ENCODE assay signal across 8 cellular contexts in the genomic region with DNA sequence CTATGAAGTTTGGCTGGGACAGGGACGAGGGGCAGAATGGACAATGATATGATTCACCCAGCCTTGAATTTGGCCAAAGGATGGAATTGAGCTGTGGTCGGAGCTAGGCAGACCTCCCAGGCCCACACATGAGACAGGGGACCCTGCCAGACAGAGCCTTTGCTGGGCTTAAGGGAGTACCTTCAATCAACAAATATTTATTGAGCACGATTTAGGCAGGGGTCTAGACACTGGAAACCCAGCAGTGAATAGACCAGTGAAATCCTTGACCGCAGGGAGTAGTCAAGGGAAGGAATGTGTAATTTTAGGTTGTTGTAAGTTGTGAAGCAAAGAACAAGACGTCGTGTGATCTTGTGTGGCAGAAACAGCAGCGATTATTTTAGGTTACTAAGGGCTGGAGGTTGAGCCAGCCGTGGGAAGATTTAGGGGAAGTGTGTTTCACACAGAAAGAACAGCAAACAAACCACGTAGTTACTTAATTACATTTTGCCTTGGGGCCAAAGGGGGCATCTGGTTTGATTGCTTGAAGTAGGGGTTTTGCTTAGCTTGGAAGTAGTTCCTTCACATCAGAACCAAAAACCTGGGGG. TPM values are rescaled to one million over a fixed set of nuclear protein-coding genes. Genes with fewer than 3 reads are reported as not detected.
A peak's percentile ranks its signal among the peaks of the same experiment; 100 is the strongest.
DNase-seq lines count a peak whose midpoint lies in the region; ATAC-seq and TF ChIP-seq lines count a peak whose summit lies in the region.

No MANE protein-coding gene starts in this region.

- CTCF ChIA-PET in RWPE1 (lab: Yijun Ruan, JAX): interaction anchor here (1.4 kb wide), 1 partner anchor 41 kb away, joined by 7 read pairs; no protein-coding TSS in a partner anchor

- 27 to 37% methylated on average over 9 of the region's 9 CpGs for WGBS in body of pancreas, 2 donors
- 74 to 81% methylated on average over 6 to 7 of the region's 9 CpGs for WGBS in mesodermal cell (ENCODE audit: insufficient coverage in 2 of 2), 2 experiments
- 15 to 18% methylated on average over 9 of the region's 9 CpGs for WGBS in upper lobe of left lung, 2 donors

- H3K27me3 ChIP-seq in right atrium auricular region (no peaks in the 10 kb centered on the region), body of pancreas (no peaks in the 10 kb centered on the region), upper lobe of left lung (no peaks in the 10 kb centered on the region)

- TF ChIP-seq POLR2A in body of pancreas (IDR thresholded peaks at IDR 0.05) (no peak), upper lobe of left lung (IDR thresholded peaks at IDR 0.05) (no peak)

- no peaks in the 10 kb centered on the region for H3K9me3 ChIP-seq in right atrium auricular region
- no peaks in the 10 kb centered on the region for H3K9me3 ChIP-seq in body of pancreas
- H3K9me3 ChIP-seq in mesodermal cell (ENCODE audit: control insufficient read depth, low read length): no peaks in the 10 kb centered on the region
- H3K9me3 ChIP-seq in upper lobe of left lung: no peaks in the 10 kb centered on the region

- H3K4me3 ChIP-seq in right atrium auricular region (peak overlapping the region; percentile 99 to 100), body of pancreas (no peak overlapping the region), mesodermal cell (ENCODE audit: extremely low read depth, insufficient read depth, low read length, poor library complexity, severe bottlenecking) (peak overlapping the region; percentile 84), upper lobe of left lung (peak overlapping the region; percentile 72 to 99 (median 98))

- TF ChIP-seq EP300 in upper lobe of left lung (IDR thresholded peaks at IDR 0.05): peak in 2 of 4 donors; percentile 65 to 85

- peaks cover 0 to 22% of the 10 kb centered on the region in 2 donors for H3K4me1 ChIP-seq in right atrium auricular region
- H3K4me1 ChIP-seq in body of pancreas: peaks cover 27% of the 10 kb centered on the region
- H3K4me1 ChIP-seq in mesodermal cell (ENCODE audit: control insufficient read depth, insufficient read depth, low read length, poor library complexity, severe bottlenecking): peaks cover 17% of the 10 kb centered on the region
- H3K4me1 ChIP-seq in upper lobe of left lung: peaks cover 30 to 46% (median 43%) of the 10 kb centered on the region in 4 donors

- H3K27ac ChIP-seq in right atrium auricular region (peak overlapping the region; percentile 96 to 98), RWPE1 (peak overlapping the region; percentile 24; the same call in 1 of the 2 replicates), body of pancreas (peak overlapping the region; percentile 47 to 86 (median 66)), mesodermal cell (ENCODE audit: low read depth, low read length, severe bottlenecking) (peak overlapping the region; percentile 87), upper lobe of left lung (peak overlapping the region; percentile 90 to 98 (median 95))

- ATAC-seq in Right ventricle myocardium superior (ENCODE audit: poor library complexity) (no peak), body of pancreas (no peak), upper lobe of left lung (ENCODE audit: low FRiP score in 2 of 2) (peak; percentile 20 to 42)

- no peak for TF ChIP-seq CTCF in right atrium auricular region (IDR thresholded peaks at IDR 0.05)
- TF ChIP-seq CTCF in RWPE1 (conservative IDR thresholded peaks at IDR 0.05; ENCODE audit: low read depth): no peak
- TF ChIP-seq CTCF in body of pancreas (IDR thresholded peaks at IDR 0.05): no peak
- TF ChIP-seq CTCF in upper lobe of left lung (IDR thresholded peaks at IDR 0.05): no peak

- no peaks in the 10 kb centered on the region for H3K36me3 ChIP-seq in right atrium auricular region
- H3K36me3 ChIP-seq in body of pancreas (replicated peaks in 1 of 2; ENCODE audit: insufficient read depth in 1 of 2, low read depth in 2 of 2): no peaks in the 10 kb centered on the region
- H3K36me3 ChIP-seq in mesodermal cell (ENCODE audit: control insufficient read depth, insufficient read depth, low read length): no peaks in the 10 kb centered on the region
- no peaks in the 10 kb centered on the region for H3K36me3 ChIP-seq in upper lobe of left lung

- POLR2A ChIA-PET in RWPE1 (lab: Yijun Ruan, JAX; ENCODE audit: low non-redundant PET): no interaction called here

- intact Hi-C loops in Right ventricle myocardium superior (cut with DNase I) (no loop called here), body of pancreas (cut with DNase I) (no loop called here)

- DNase-seq in right atrium auricular region (ENCODE audit: low spot score): peak; percentile 65
- no peak for DNase-seq in Right ventricle myocardium superior
- DNase-seq in RWPE1 (ENCODE audit: low spot score): no peak
- DNase-seq in body of pancreas: peak in 3 of 4 donors; percentile 29 to 43 (median 32)
- peak in 1 of 2 donors; percentile 51 for DNase-seq in upper lobe of left lung
- DNase-seq in NCI-H774 (lab: John Stamatoyannopoulos, UW): no peak
- DNase-seq in NCI-H2196 treated with DMSO at 0.1 percent for 48 hours (lab: John Stamatoyannopoulos, UW; ENCODE audit: unreplicated experiment): no peak

RNA-seq across cellular contexts. Expression of a gene that starts 16.9 kb away (rescaled TPM):
- 1 to 10 TPM in 1 of 2 donors, not detected in 1; 4.8 TPM for total RNA-seq in right atrium auricular region
- not detected for total RNA-seq in Right ventricle myocardium superior
- total RNA-seq in body of pancreas: 10 to 100 TPM; 25.7 to 30.6 TPM
- 3.7 TPM for polyA plus RNA-seq in mesodermal cell (2013, experiment 1 of 2)
- polyA plus RNA-seq in mesodermal cell (2013, experiment 2 of 2): 4.4 TPM
- 10 to 100 TPM; 35.1 to 63.1 (median 45.7) TPM for total RNA-seq in upper lobe of left lung

RNA-seq across cellular contexts. Expression of a gene that starts 21.4 kb away (rescaled TPM):
- 10 to 100 TPM; 91.3 to 96.2 TPM for total RNA-seq in right atrium auricular region
- 62.3 TPM for total RNA-seq in Right ventricle myocardium superior
- total RNA-seq in body of pancreas: 10 to 100 TPM; 47.5 to 56.4 TPM
- polyA plus RNA-seq in mesodermal cell (2013, experiment 1 of 2): 139 TPM
- 118 TPM for polyA plus RNA-seq in mesodermal cell (2013, experiment 2 of 2)
- total RNA-seq in upper lobe of left lung: 100 to 1,000 TPM; 117 to 333 (median 197) TPM

RNA-seq across cellular contexts. Expression of a gene that starts 35.2 kb away (rescaled TPM):
- total RNA-seq in right atrium auricular region (1 to 10 TPM; 4.4 to 4.6 TPM), Right ventricle myocardium superior (6.9 TPM), body of pancreas (1 to 10 TPM; 2.6 to 4.9 TPM), upper lobe of left lung (10 to 100 TPM in 5 of 6 donors, 1 to 10 TPM in 1; 2.1 to 21.3 (median 15.9) TPM)
- polyA plus RNA-seq in mesodermal cell (2013, experiment 1 of 2): 9.1 TPM
- polyA plus RNA-seq in mesodermal cell (2013, experiment 2 of 2): 6.8 TPM

RNA-seq across cellular contexts. Expression of a gene that starts 38.2 kb away (rescaled TPM):
- 10 to 100 TPM in 1 of 2 donors, 1 to 10 TPM in 1; 9.6 to 10.3 TPM for total RNA-seq in right atrium auricular region
- total RNA-seq in Right ventricle myocardium superior: 10.4 TPM
- total RNA-seq in body of pancreas: 10 to 100 TPM; 24.1 to 28.8 TPM
- polyA plus RNA-seq in mesodermal cell (2013, experiment 1 of 2): 15.6 TPM
- 16.4 TPM for polyA plus RNA-seq in mesodermal cell (2013, experiment 2 of 2)
- 10 to 100 TPM; 13.1 to 74.4 (median 24.5) TPM for total RNA-seq in upper lobe of left lung

RNA-seq across cellular contexts. Expression of a gene that starts 50.2 kb away (rescaled TPM):
- total RNA-seq in right atrium auricular region (10 to 100 TPM; 59.2 to 75.1 TPM), Right ventricle myocardium superior (91.7 TPM), body of pancreas (100 to 1,000 TPM in 1 of 2 donors, 10 to 100 TPM in 1; 90.3 to 150 TPM), upper lobe of left lung (100 to 1,000 TPM; 121 to 193 (median 169) TPM)
- polyA plus RNA-seq in mesodermal cell (2013, experiment 1 of 2): 241 TPM
- 216 TPM for polyA plus RNA-seq in mesodermal cell (2013, experiment 2 of 2)

Comparison
In these comparisons a context has a peak if more than half of its experiments do, and no peak if none do; other contexts are left out.
1. DNase-seq: peak in right atrium auricular region (single experiment) and body of pancreas (3 of 4); none in Right ventricle myocardium superior (single experiment), RWPE1 (single experiment), NCI-H774 (single experiment) and NCI-H2196 treated with DMSO at 0.1 percent for 48 hours (single experiment).
2. H3K27ac ChIP-seq: peak in every context shown above with its lines; median percentile 97 in right atrium auricular region; 95 in upper lobe of left lung; 87 in mesodermal cell; 66 in body of pancreas; 24 in RWPE1.
3. H3K4me3 ChIP-seq: peak in right atrium auricular region (2 of 2), mesodermal cell (single experiment) and upper lobe of left lung (4 of 4); none in body of pancreas (0 of 2).
4. ATAC-seq: peak in upper lobe of left lung (2 of 2); none in Right ventricle myocardium superior (single experiment) and body of pancreas (single experiment).
5. RNA of a gene that starts 16.9 kb away (total RNA-seq): 35.1 to 63.1 TPM in upper lobe of left lung and 25.7 to 30.6 TPM in body of pancreas; 4.8 TPM in right atrium auricular region and not detected in Right ventricle myocardium superior (single experiment); every median in the first group is over 4 times any median in the second.